ENCODE assay signal across 23 cellular contexts in genomic region chr11:68847395-68847794, GRCh38. TPM values are rescaled to one million over a fixed set of nuclear protein-coding genes. Genes with fewer than 3 reads are reported as not detected.
DNase-seq lines count a peak whose midpoint lies in the region; ATAC-seq, FAIRE-seq and TF ChIP-seq lines count a peak whose summit lies in the region.
"Had no signal": no experiment of that assay in that cellular context is flagged by ENCODE, and none has a peak within 500 bp of the region (broad histone marks: within the 10 kb centered on the region; RNA-seq: fewer than 3 reads in every experiment).

No MANE protein-coding gene starts in this region.

- H3K9me3 ChIP-seq in right lobe of liver, result no peaks in the 10 kb centered on the region
- H3K9me3 ChIP-seq in HepG2 (ENCODE audit: low read length), result no peaks in the 10 kb centered on the region
- H3K9me3 ChIP-seq in parathyroid adenoma (ENCODE audit: control insufficient read depth, low read length), result no peaks in the 10 kb centered on the region
- no peaks in the 10 kb centered on the region for H3K9me3 ChIP-seq in left lung
- H3K9me3 ChIP-seq: A549; BE2C; BLaER1 treated with 17β-estradiol and CSF1 and Interleukin-3, amounts not matched to agents 10 nM and 100 nM had no signal

- POLR2A ChIA-PET in HepG2 (lab: Yijun Ruan, JAX), result no interaction called here

- no TSS peak for BruUV-seq in HepG2 (replicated peaks; lab: Mats Ljungman, UMichigan)

- FAIRE-seq in HepG2 (lab: Jason Lieb, UNC), result no peak
- FAIRE-seq: A549, GM12891, GM18507 had no signal

- no peaks in the 10 kb centered on the region for H4K20me1 ChIP-seq in HepG2 (ENCODE audit: insufficient read depth, low read length)
- H4K20me1 ChIP-seq: BLaER1 treated with 17β-estradiol and CSF1 and Interleukin-3, amounts not matched to agents 10 nM and 100 nM had no signal

- in situ Hi-C loops in HepG2 (cut with HindIII; ENCODE audit: extremely low pct_ligation_motif_present, low pct_unique_long_range_greater_than_20kb), result no loop called here

- WGBS in right lobe of liver (ENCODE audit: insufficient coverage, low coverage, low lambda C conversion rate, missing lambda C conversion rate), result 56% methylated on average over 4 of the region's 4 CpGs
- WGBS in HepG2 (ENCODE audit: low lambda C conversion rate), result 40% methylated on average over 4 of the region's 4 CpGs

- intact Hi-C loops in right lobe of liver (cut with DNase I), result no loop called here
- intact Hi-C loops in HepG2 (cut with micrococcal nuclease; ENCODE audit: unreplicated experiment), result no loop called here
- intact Hi-C loops in left lung (cut with DNase I), result no loop called here

- no peak overlapping the region for H3K4me3 ChIP-seq in right lobe of liver
- H3K4me3 ChIP-seq in HepG2 (replicated peaks in 1 of 3; ENCODE audit: insufficient read depth in 1 of 3, low read depth in 2 of 3, low read length in 3 of 3), result no peak overlapping the region
- H3K4me3 ChIP-seq in parathyroid adenoma (ENCODE audit: low read depth, low read length), result no peak overlapping the region
- no peak overlapping the region for H3K4me3 ChIP-seq in left lung
- H3K4me3 ChIP-seq: A549; BLaER1 treated with 17β-estradiol and CSF1 and Interleukin-3, amounts not matched to agents 10 nM and 100 nM; GM23338 had no signal

- H3K36me3 ChIP-seq in right lobe of liver, result no peaks in the 10 kb centered on the region
- no peaks in the 10 kb centered on the region for H3K36me3 ChIP-seq in HepG2 (replicated peaks in 1 of 2; ENCODE audit: control insufficient read depth in 1 of 2, insufficient read depth in 2 of 2, low read length in 2 of 2)
- no peaks in the 10 kb centered on the region for H3K36me3 ChIP-seq in parathyroid adenoma (ENCODE audit: control insufficient read depth, insufficient read depth, low read length)
- no peaks in the 10 kb centered on the region for H3K36me3 ChIP-seq in left lung
- H3K36me3 ChIP-seq: BE2C; BLaER1 treated with 17β-estradiol and CSF1 and Interleukin-3, amounts not matched to agents 10 nM and 100 nM had no signal

- DNase-seq in right lobe of liver (no peak), HepG2 (ENCODE audit: low spot score) (no peak), left lung (no peak)
- DNase-seq: 8988T; ACHN; AML-193; BE2C; Calu3; CD4-positive, alpha-beta memory T cell; COR-L47; DMS53; DMS79 treated with DMSO at 0.1 percent for 48 hours; GF-D8; H9 had no signal

- TF ChIP-seq CTCF in right lobe of liver (IDR thresholded peaks at IDR 0.05) (no peak), HepG2 (CRISPR knock-in tag; IDR thresholded peaks at IDR 0.05) (no peak), VCaP (conservative IDR thresholded peaks at IDR 0.05) (no peak; the same call in 1 of the 2 replicates), parathyroid adenoma (IDR thresholded peaks at IDR 0.05) (peak; percentile 13), left lung (IDR thresholded peaks at IDR 0.05) (no peak)

- H3K9ac ChIP-seq in HepG2 (ENCODE audit: insufficient read depth, low read depth, low read length) (no peak overlapping the region), parathyroid adenoma (no peak overlapping the region)
- H3K9ac ChIP-seq: BLaER1 treated with 17β-estradiol and CSF1 and Interleukin-3, amounts not matched to agents 10 nM and 100 nM had no signal

- peaks cover 0 to 40% (median 15%) of the 10 kb centered on the region in 4 donors for H3K4me1 ChIP-seq in right lobe of liver
- peaks cover 71% of the 10 kb centered on the region for H3K4me1 ChIP-seq in HepG2 (ENCODE audit: insufficient read depth, low read length)
- H3K4me1 ChIP-seq in parathyroid adenoma, result peaks cover 6% of the 10 kb centered on the region
- peaks cover 0 to 17% of the 10 kb centered on the region in 2 donors for H3K4me1 ChIP-seq in left lung
- H3K4me1 ChIP-seq: A549, BE2C had no signal

- H3K27me3 ChIP-seq in right lobe of liver, result no peaks in the 10 kb centered on the region
- peaks cover 0 to 3% of the 10 kb centered on the region in 2 experiments; a peak in 1 of 5 replicates for H3K27me3 ChIP-seq in HepG2 (ENCODE audit: control insufficient read depth in 1 of 2, insufficient read depth in 2 of 2, low read length in 2 of 2)
- H3K27me3 ChIP-seq in parathyroid adenoma (ENCODE audit: control insufficient read depth, insufficient read depth, low read length), result no peaks in the 10 kb centered on the region
- no peaks in the 10 kb centered on the region for H3K27me3 ChIP-seq in left lung
- H3K27me3 ChIP-seq: BE2C had no signal

- H3K79me2 ChIP-seq in HepG2 (ENCODE audit: insufficient read depth, low read length) (no peaks in the 10 kb centered on the region), parathyroid adenoma (no peaks in the 10 kb centered on the region)

- TF ChIP-seq POLR2A in right lobe of liver (IDR thresholded peaks at IDR 0.05), result no peak
- no peak for TF ChIP-seq POLR2A in HepG2 (IDR thresholded peaks at IDR 0.05; ENCODE audit: insufficient read depth in 1 of 2, low read depth in 2 of 2, low read length in 2 of 2)

- CTCF ChIA-PET in HepG2 (lab: Yijun Ruan, JAX; ENCODE audit: low intra/inter-chr PET ratio, low total read pairs), result no interaction called here

- H3K4me2 ChIP-seq in HepG2 (ENCODE audit: low read depth, low read length) (no peak overlapping the region), parathyroid adenoma (ENCODE audit: low read length) (no peak overlapping the region)
- H3K4me2 ChIP-seq: A549; BLaER1 treated with 17β-estradiol and CSF1 and Interleukin-3, amounts not matched to agents 10 nM and 100 nM; GM23338 had no signal

- TF ChIP-seq RAD21 in HepG2 (CRISPR knock-in tag; IDR thresholded peaks at IDR 0.05), result no peak

- peak overlapping the region in 2 of 3 donors; percentile 15 to 95 for H3K27ac ChIP-seq in right lobe of liver
- H3K27ac ChIP-seq in HepG2 (ENCODE audit: extremely low read length, insufficient read depth, low read length), result no peak overlapping the region
- H3K27ac ChIP-seq in VCaP, result peak overlapping the region; percentile 10; the same call in 1 of the 2 replicates
- peak overlapping the region; percentile 95 for H3K27ac ChIP-seq in parathyroid adenoma
- H3K27ac ChIP-seq in left lung, result no peak overlapping the region
- H3K27ac ChIP-seq: A549; BLaER1 treated with 17β-estradiol and CSF1 and Interleukin-3, amounts not matched to agents 10 nM and 100 nM had no signal

- H2AFZ ChIP-seq in HepG2 (ENCODE audit: low read length) (no peak overlapping the region), parathyroid adenoma (peak overlapping the region; percentile 76)
- H2AFZ ChIP-seq: GM23338 had no signal

- TF ChIP-seq EP300 in HepG2 (IDR thresholded peaks at IDR 0.05; ENCODE audit: low read depth in 2 of 2, low read length in 2 of 2) (no peak), HepG2 (CRISPR knock-in tag; IDR thresholded peaks at IDR 0.05; ENCODE audit: borderline replicate concordance) (no peak)

- ATAC-seq in right lobe of liver (no peak), HepG2 (no peak), HG03175 (IDR thresholded peaks at IDR 0.05; ENCODE audit: unreplicated experiment) (no peak), left lung (no peak)
- ATAC-seq: GM23338, HCT116 had no signal

RNA-seq across cellular contexts. Expression of gene CPT1A, which starts 5.7 kb away (rescaled TPM):
- total RNA-seq in right lobe of liver (100 to 1,000 TPM in 3 of 6 experiments, 10 to 100 TPM in 3; 30.5 to 152 (median 90.8) TPM), HepG2 (2016; rRNA removed; fragmentation: Illumina TruSeq; extraction: Trizol) (5.9 and 7.0 TPM in 2 replicates), left lung (10 to 100 TPM; 50.0 to 83.9 TPM)
- 2.1 and 2.2 TPM in 2 replicates for total RNA-seq in HepG2 (2016; cell fraction: cytosol; rRNA removed; fragmentation: Illumina TruSeq; extraction: Trizol; ENCODE audit: low read depth)
- 5.0 and 7.5 TPM in 2 replicates for total RNA-seq in HepG2 (2016; cell fraction: insoluble cytoplasmic fraction; rRNA removed; fragmentation: Illumina TruSeq; extraction: Trizol)
- 4.1 and 4.3 TPM in 2 replicates for total RNA-seq in HepG2 (2016; cell fraction: membrane; rRNA removed; fragmentation: Illumina TruSeq; extraction: Trizol)
- 9.1 and 10.4 TPM in 2 replicates for total RNA-seq in HepG2 (2016; cell fraction: nucleus; rRNA removed; fragmentation: Illumina TruSeq; extraction: Trizol)
- polyA plus RNA-seq in HepG2 (2011; rRNA removed), result 7.1 and 14.3 TPM in 2 replicates
- 5.2 and 8.0 TPM in 2 replicates for polyA plus RNA-seq in HepG2 (2011; cell fraction: cytosol; rRNA removed)
- polyA plus RNA-seq in HepG2 (2011; cell fraction: nucleus; rRNA removed), result 21.8 and 25.1 TPM in 2 replicates
- 29.0 and 36.7 TPM in 2 replicates for polyA plus RNA-seq in HepG2 (2012)
- 0.69 and 0.71 TPM in 2 replicates for polyA plus RNA-seq in HepG2 (2016; cell fraction: cytosol; fragmentation: Illumina TruSeq; extraction: Trizol; ENCODE audit: low read depth)
- 3.6 and 4.1 TPM in 2 replicates for polyA plus RNA-seq in HepG2 (2016; cell fraction: insoluble cytoplasmic fraction; fragmentation: Illumina TruSeq; extraction: Trizol; ENCODE audit: low read depth)
- polyA plus RNA-seq in HepG2 (2016; cell fraction: membrane; fragmentation: Illumina TruSeq; extraction: Trizol; ENCODE audit: low read depth), result 1.4 and 1.9 TPM in 2 replicates
- polyA plus RNA-seq in HepG2 (2016; cell fraction: nucleus; fragmentation: Illumina TruSeq; extraction: Trizol; ENCODE audit: insufficient read depth, low read depth), result 11.0 and 11.5 TPM in 2 replicates
- 29.7 and 125 TPM in 2 replicates for polyA minus RNA-seq in HepG2 (2011; rRNA and poly(A)+ RNA removed; ENCODE audit: low replicate concordance)
- polyA minus RNA-seq in HepG2 (2011; cell fraction: cytosol; rRNA and poly(A)+ RNA removed), result 18.2 and 34.1 TPM in 2 replicates
- polyA minus RNA-seq in HepG2 (2011; cell fraction: nucleus; rRNA and poly(A)+ RNA removed), result 14.2 and 22.8 TPM in 2 replicates

RNA-seq across cellular contexts. Expression of gene MRPL21, which starts 56.2 kb away (rescaled TPM):
- total RNA-seq in right lobe of liver (10 to 100 TPM; 18.8 to 50.4 (median 26.0) TPM), HepG2 (2016; rRNA removed; fragmentation: Illumina TruSeq; extraction: Trizol) (100 and 128 TPM in 2 replicates), left lung (10 to 100 TPM; 32.4 to 38.9 TPM)
- total RNA-seq in HepG2 (2016; cell fraction: cytosol; rRNA removed; fragmentation: Illumina TruSeq; extraction: Trizol; ENCODE audit: low read depth), result 51.5 and 56.8 TPM in 2 replicates
- 90.5 and 136 TPM in 2 replicates for total RNA-seq in HepG2 (2016; cell fraction: insoluble cytoplasmic fraction; rRNA removed; fragmentation: Illumina TruSeq; extraction: Trizol)
- total RNA-seq in HepG2 (2016; cell fraction: membrane; rRNA removed; fragmentation: Illumina TruSeq; extraction: Trizol), result 53.3 and 53.5 TPM in 2 replicates
- total RNA-seq in HepG2 (2016; cell fraction: nucleus; rRNA removed; fragmentation: Illumina TruSeq; extraction: Trizol), result 41.8 and 43.3 TPM in 2 replicates
- polyA plus RNA-seq in HepG2 (2011; rRNA removed), result 56.3 and 61.5 TPM in 2 replicates
- polyA plus RNA-seq in HepG2 (2011; cell fraction: cytosol; rRNA removed), result 52.8 and 61.9 TPM in 2 replicates
- 26.4 and 27.8 TPM in 2 replicates for polyA plus RNA-seq in HepG2 (2011; cell fraction: nucleus; rRNA removed)
- polyA plus RNA-seq in HepG2 (2012), result 49.9 and 56.6 TPM in 2 replicates
- polyA plus RNA-seq in HepG2 (2016; cell fraction: cytosol; fragmentation: Illumina TruSeq; extraction: Trizol; ENCODE audit: low read depth), result 48.1 and 59.5 TPM in 2 replicates
- polyA plus RNA-seq in HepG2 (2016; cell fraction: insoluble cytoplasmic fraction; fragmentation: Illumina TruSeq; extraction: Trizol; ENCODE audit: low read depth), result 119 and 125 TPM in 2 replicates
- polyA plus RNA-seq in HepG2 (2016; cell fraction: membrane; fragmentation: Illumina TruSeq; extraction: Trizol; ENCODE audit: low read depth), result 41.7 and 46.4 TPM in 2 replicates
- 59.6 and 63.8 TPM in 2 replicates for polyA plus RNA-seq in HepG2 (2016; cell fraction: nucleus; fragmentation: Illumina TruSeq; extraction: Trizol; ENCODE audit: insufficient read depth, low read depth)
- polyA minus RNA-seq in HepG2 (2011; rRNA and poly(A)+ RNA removed; ENCODE audit: low replicate concordance), result 26.5 and 74.2 TPM in 2 replicates
- 12.5 and 18.9 TPM in 2 replicates for polyA minus RNA-seq in HepG2 (2011; cell fraction: cytosol; rRNA and poly(A)+ RNA removed)
- polyA minus RNA-seq in HepG2 (2011; cell fraction: nucleus; rRNA and poly(A)+ RNA removed), result 21.3 and 25.6 TPM in 2 replicates

RNA-seq across cellular contexts. Expression of gene IGHMBP2, which starts 56.3 kb away (rescaled TPM):
- total RNA-seq in right lobe of liver (10 to 100 TPM in 4 of 6 experiments, 1 to 10 TPM in 2; 5.8 to 21.2 (median 11.5) TPM), HepG2 (2016; rRNA removed; fragmentation: Illumina TruSeq; extraction: Trizol) (5.9 and 9.9 TPM in 2 replicates), left lung (10 to 100 TPM; 19.4 to 30.4 TPM)
- total RNA-seq in HepG2 (2016; cell fraction: cytosol; rRNA removed; fragmentation: Illumina TruSeq; extraction: Trizol; ENCODE audit: low read depth), result 3.2 and 3.6 TPM in 2 replicates
- total RNA-seq in HepG2 (2016; cell fraction: insoluble cytoplasmic fraction; rRNA removed; fragmentation: Illumina TruSeq; extraction: Trizol), result 4.3 and 13.3 TPM in 2 replicates
- total RNA-seq in HepG2 (2016; cell fraction: membrane; rRNA removed; fragmentation: Illumina TruSeq; extraction: Trizol), result 4.7 and 5.4 TPM in 2 replicates
- 12.8 and 19.6 TPM in 2 replicates for total RNA-seq in HepG2 (2016; cell fraction: nucleus; rRNA removed; fragmentation: Illumina TruSeq; extraction: Trizol)
- 8.9 and 11.4 TPM in 2 replicates for polyA plus RNA-seq in HepG2 (2011; rRNA removed)
- 3.7 and 3.8 TPM in 2 replicates for polyA plus RNA-seq in HepG2 (2011; cell fraction: cytosol; rRNA removed)
- 32.6 and 32.7 TPM in 2 replicates for polyA plus RNA-seq in HepG2 (2011; cell fraction: nucleus; rRNA removed)
- 8.7 and 9.4 TPM in 2 replicates for polyA plus RNA-seq in HepG2 (2012)
- 1.2 and 1.7 TPM in 2 replicates for polyA plus RNA-seq in HepG2 (2016; cell fraction: cytosol; fragmentation: Illumina TruSeq; extraction: Trizol; ENCODE audit: low read depth)
- polyA plus RNA-seq in HepG2 (2016; cell fraction: insoluble cytoplasmic fraction; fragmentation: Illumina TruSeq; extraction: Trizol; ENCODE audit: low read depth), result 6.1 and 8.6 TPM in 2 replicates
- 3.5 and 3.6 TPM in 2 replicates for polyA plus RNA-seq in HepG2 (2016; cell fraction: membrane; fragmentation: Illumina TruSeq; extraction: Trizol; ENCODE audit: low read depth)
- polyA plus RNA-seq in HepG2 (2016; cell fraction: nucleus; fragmentation: Illumina TruSeq; extraction: Trizol; ENCODE audit: insufficient read depth, low read depth), result 34.8 and 38.5 TPM in 2 replicates
- polyA minus RNA-seq in HepG2 (2011; rRNA and poly(A)+ RNA removed; ENCODE audit: low replicate concordance), result 24.9 and 42.4 TPM in 2 replicates
- 8.0 and 8.1 TPM in 2 replicates for polyA minus RNA-seq in HepG2 (2011; cell fraction: cytosol; rRNA and poly(A)+ RNA removed)
- polyA minus RNA-seq in HepG2 (2011; cell fraction: nucleus; rRNA and poly(A)+ RNA removed), result 22.9 and 24.8 TPM in 2 replicates

Comparison
In these comparisons a context has a peak if more than half of its experiments do, and no peak if none do; other contexts are left out.
1. H3K27ac ChIP-seq: peak in right lobe of liver (2 of 3), VCaP (single experiment) and parathyroid adenoma (single experiment); none in HepG2 (single experiment) and left lung (0 of 2).